ENCODE assay signal across 28 cellular contexts in genomic region chr20:33132858-33133615, GRCh38. TPM values are rescaled to one million over a fixed set of nuclear protein-coding genes. Genes with fewer than 3 reads are reported as not detected.
DNase-seq lines count a peak whose midpoint lies in the region; ATAC-seq, FAIRE-seq and TF ChIP-seq lines count a peak whose summit lies in the region.
"Had no signal": no experiment of that assay in that cellular context is flagged by ENCODE, and none has a peak within 500 bp of the region (broad histone marks: within the 10 kb centered on the region; RNA-seq: fewer than 3 reads in every experiment).

No MANE protein-coding gene starts in this region.

- POLR2A ChIA-PET in HepG2 (lab: Yijun Ruan, JAX) (no interaction called here), Panc1 (lab: Charles Lee) (no interaction called here)

- WGBS in HepG2 (ENCODE audit: low lambda C conversion rate) = 34% methylated on average over 9 of the region's 14 CpGs
- 69% methylated on average over 4 of the region's 14 CpGs for WGBS in right lobe of liver (ENCODE audit: insufficient coverage, low coverage, low lambda C conversion rate, missing lambda C conversion rate)
- WGBS in lower leg skin, 2 donors = 37 to 45% methylated on average over 13 to 14 of the region's 14 CpGs

- H2AFZ ChIP-seq in HepG2 (ENCODE audit: low read length) = no peak overlapping the region

- H3K4me1 ChIP-seq in HepG2 (ENCODE audit: insufficient read depth, low read length) (peaks cover 6% of the 10 kb centered on the region), right lobe of liver (peaks cover 0 to 6% (median 3%) of the 10 kb centered on the region in 4 donors), Panc1 (ENCODE audit: control insufficient read depth, insufficient read depth, low read length) (no peaks in the 10 kb centered on the region)
- H3K4me1 ChIP-seq: BE2C, heart left ventricle had no signal

- CTCF ChIA-PET in HepG2 (lab: Yijun Ruan, JAX; ENCODE audit: low intra/inter-chr PET ratio, low total read pairs) = no interaction called here
- CTCF ChIA-PET in Panc1 (lab: Charles Lee) = no interaction called here
- CTCF ChIA-PET in activated naive CD4-positive, alpha-beta T cell treated with anti-CD3 and anti-CD28 coated beads for 36 hours (lab: Charles Lee) = no interaction called here

- DNase-seq in HepG2 (ENCODE audit: low spot score) (no peak), right lobe of liver (no peak), Panc1 (ENCODE audit: low read depth, low spot score) (no peak), islet precursor cell (peak; percentile 54), lower leg skin (ENCODE audit: low spot score in 2 of 2) (no peak)
- DNase-seq in stimulated activated CD4-positive, alpha-beta T cell treated with anti-CD3 and anti-CD28 coated beads, Interleukin-15, amount 100 ng/mL, for 24 hours = no peak
- no peak for DNase-seq in activated naive CD4-positive, alpha-beta T cell treated with anti-CD3 and anti-CD28 coated beads for 36 hours
- DNase-seq: activated CD4-positive, alpha-beta T cell treated with anti-CD3 and anti-CD28 coated beads, Interleukin-2, amount 50 U/mL, for 4 hours; activated naive CD4-positive, alpha-beta T cell treated with anti-CD3 and anti-CD28 coated beads, Interleukin-2, amount 10 ng/mL, durations not matched to agents 7 days and 5 days; amniotic stem cell; BE2C; effector memory CD4-positive, alpha-beta T cell; erythroblast; GDM1; heart left ventricle; Karpas-422; mammary epithelial cell; NCI-H1436; NCI-H2081 treated with DMSO at 0.1 percent for 48 hours; NCI-H774; SHP77; stimulated activated naive CD8-positive, alpha-beta T cell treated with anti-CD3 and anti-CD28 coated beads, Interleukin-15, amount 100 ng/mL, for 72 hours; tibial artery had no signal

- ATAC-seq in HepG2 (peak; percentile 55), right lobe of liver (no peak), Panc1 (peak; percentile 34; the same call in 1 of the 2 replicates), HG02852 (IDR thresholded peaks at IDR 0.05; ENCODE audit: unreplicated experiment) (no peak)
- ATAC-seq: heart left ventricle; stimulated activated naive CD8-positive, alpha-beta T cell treated with anti-CD3 and anti-CD28 coated beads, Interleukin-15, amount 100 ng/mL, for 72 hours had no signal

- no peak overlapping the region for H3K27ac ChIP-seq in HepG2 (ENCODE audit: extremely low read length, insufficient read depth, low read length)
- no peak overlapping the region for H3K27ac ChIP-seq in right lobe of liver
- no peak overlapping the region for H3K27ac ChIP-seq in Panc1 (ENCODE audit: low read length)
- H3K27ac ChIP-seq: heart left ventricle, tibial artery had no signal

- H3K4me3 ChIP-seq in HepG2 (replicated peaks in 1 of 3; ENCODE audit: insufficient read depth in 1 of 3, low read depth in 2 of 3, low read length in 3 of 3) = no peak overlapping the region
- no peak overlapping the region for H3K4me3 ChIP-seq in right lobe of liver
- H3K4me3 ChIP-seq in Panc1 (ENCODE audit: low read depth in 2 of 2, low read length in 2 of 2) = no peak overlapping the region
- no peak overlapping the region for H3K4me3 ChIP-seq in lower leg skin (ENCODE audit: low read depth, poor library complexity, severe bottlenecking)
- H3K4me3 ChIP-seq: heart left ventricle, tibial artery had no signal

- in situ Hi-C loops in HepG2 (cut with HindIII; ENCODE audit: extremely low pct_ligation_motif_present, low pct_unique_long_range_greater_than_20kb) = no loop called here
- in situ Hi-C loops in Panc1 (cut with HindIII; ENCODE audit: low pct_unique_long_range_greater_than_20kb, low sequenced_read_pairs) = no loop called here

- TF ChIP-seq EP300 in HepG2 (IDR thresholded peaks at IDR 0.05; ENCODE audit: low read depth in 2 of 2, low read length in 2 of 2) (no peak), HepG2 (CRISPR knock-in tag; IDR thresholded peaks at IDR 0.05; ENCODE audit: borderline replicate concordance) (no peak)

- H3K27me3 ChIP-seq in HepG2 (ENCODE audit: control insufficient read depth in 1 of 2, insufficient read depth in 2 of 2, low read length in 2 of 2) = peaks cover 2 to 35% of the 10 kb centered on the region in 2 experiments; a peak in 3 of 5 replicates
- H3K27me3 ChIP-seq in right lobe of liver = no peaks in the 10 kb centered on the region
- H3K27me3 ChIP-seq in Panc1 (ENCODE audit: control insufficient read depth, insufficient read depth, low read length) = no peaks in the 10 kb centered on the region; the same call in 1 of the 2 replicates
- H3K27me3 ChIP-seq: BE2C had no signal

- H3K9ac ChIP-seq in HepG2 (ENCODE audit: insufficient read depth, low read depth, low read length) = no peak overlapping the region

- intact Hi-C loops in HepG2 (cut with micrococcal nuclease; ENCODE audit: unreplicated experiment) = no loop called here
- intact Hi-C loops in right lobe of liver (cut with DNase I) = no loop called here
- intact Hi-C loops in Panc1 (cut with micrococcal nuclease; ENCODE audit: unreplicated experiment) = no loop called here
- intact Hi-C loops in lower leg skin (cut with DNase I; ENCODE audit: low total_unique reads) = no loop called here
- intact Hi-C loops in activated naive CD4-positive, alpha-beta T cell treated with anti-CD3 and anti-CD28 coated beads for 36 hours (cut with micrococcal nuclease) = no loop called here

- H3K27ac Mint-ChIP-seq in activated naive CD4-positive, alpha-beta T cell treated with anti-CD3 and anti-CD28 coated beads for 36 hours = no peak overlapping the region
- H3K27ac Mint-ChIP-seq: activated naive CD4-positive, alpha-beta T cell treated with anti-CD3 and anti-CD28 coated beads, Interleukin-2, amount 10 ng/mL, durations not matched to agents 7 days and 5 days; activated T-helper 1 cell treated with anti-CD3 and anti-CD28 coated beads, Interleukin-12 subunit alpha, Interleukin-12 subunit beta, Interleukin-2, Interleukin-4 antibody, amounts not matched to agents 30 ng/mL and 10 ng/mL and 1 ng/mL, durations not matched to agents 14 hours and 24 hours and 36 hours; stimulated activated naive CD8-positive, alpha-beta T cell treated with anti-CD3 and anti-CD28 coated beads, Interleukin-15, amount 100 ng/mL, for 72 hours had no signal

- H3K36me3 ChIP-seq in HepG2 (replicated peaks in 1 of 2; ENCODE audit: control insufficient read depth in 1 of 2, insufficient read depth in 2 of 2, low read length in 2 of 2) (no peaks in the 10 kb centered on the region), right lobe of liver (no peaks in the 10 kb centered on the region), Panc1 (ENCODE audit: control insufficient read depth, insufficient read depth, low read length) (no peaks in the 10 kb centered on the region)
- H3K36me3 ChIP-seq: BE2C, heart left ventricle, tibial artery had no signal

- no peak overlapping the region; the same call in 1 of the 2 replicates for H3K4me2 ChIP-seq in HepG2 (ENCODE audit: low read depth, low read length)

- H3K9me3 ChIP-seq in HepG2 (ENCODE audit: low read length) (no peaks in the 10 kb centered on the region), right lobe of liver (no peaks in the 10 kb centered on the region), Panc1 (ENCODE audit: control insufficient read depth, insufficient read depth, low read depth, low read length) (no peaks in the 10 kb centered on the region)
- H3K9me3 ChIP-seq: BE2C had no signal

- no peaks in the 10 kb centered on the region for H3K27me3 Mint-ChIP-seq in activated naive CD4-positive, alpha-beta T cell treated with anti-CD3 and anti-CD28 coated beads for 36 hours (ENCODE audit: low read depth)
- H3K27me3 Mint-ChIP-seq: stimulated activated naive CD8-positive, alpha-beta T cell treated with anti-CD3 and anti-CD28 coated beads, Interleukin-15, amount 100 ng/mL, for 72 hours had no signal

- no peaks in the 10 kb centered on the region for H3K36me3 Mint-ChIP-seq in activated naive CD4-positive, alpha-beta T cell treated with anti-CD3 and anti-CD28 coated beads for 36 hours (ENCODE audit: low read depth)
- H3K36me3 Mint-ChIP-seq: activated naive CD4-positive, alpha-beta T cell treated with anti-CD3 and anti-CD28 coated beads, Interleukin-2, amount 10 ng/mL, durations not matched to agents 7 days and 5 days had no signal

- no peak for FAIRE-seq in HepG2 (lab: Jason Lieb, UNC)
- FAIRE-seq: A204.1 had no signal

- no peak for TF ChIP-seq POLR2A in HepG2 (IDR thresholded peaks at IDR 0.05; ENCODE audit: insufficient read depth in 1 of 2, low read depth in 2 of 2, low read length in 2 of 2)
- no peak for TF ChIP-seq POLR2A in right lobe of liver (IDR thresholded peaks at IDR 0.05)
- TF ChIP-seq POLR2A in lower leg skin (IDR thresholded peaks at IDR 0.05) = no peak

- no peaks in the 10 kb centered on the region for H4K20me1 ChIP-seq in HepG2 (ENCODE audit: insufficient read depth, low read length)

- no peaks in the 10 kb centered on the region for H3K9me3 Mint-ChIP-seq in activated naive CD4-positive, alpha-beta T cell treated with anti-CD3 and anti-CD28 coated beads for 36 hours
- H3K9me3 Mint-ChIP-seq: activated naive CD4-positive, alpha-beta T cell treated with anti-CD3 and anti-CD28 coated beads, Interleukin-2, amount 10 ng/mL, durations not matched to agents 7 days and 5 days; activated T-helper 1 cell treated with anti-CD3 and anti-CD28 coated beads, Interleukin-12 subunit alpha, Interleukin-12 subunit beta, Interleukin-2, Interleukin-4 antibody, amounts not matched to agents 30 ng/mL and 10 ng/mL and 1 ng/mL, durations not matched to agents 14 hours and 24 hours and 36 hours; neural crest cell; stimulated activated naive CD8-positive, alpha-beta T cell treated with anti-CD3 and anti-CD28 coated beads, Interleukin-15, amount 100 ng/mL, for 72 hours had no signal

- TF ChIP-seq RAD21 in HepG2 (CRISPR knock-in tag; IDR thresholded peaks at IDR 0.05) = no peak

- BruUV-seq in HepG2 (replicated peaks; lab: Mats Ljungman, UMichigan) (no TSS peak), Panc1 (replicated peaks; lab: Mats Ljungman, UMichigan) (no TSS peak)

- H3K4me3 Mint-ChIP-seq in activated naive CD4-positive, alpha-beta T cell treated with anti-CD3 and anti-CD28 coated beads for 36 hours = no peak overlapping the region
- H3K4me3 Mint-ChIP-seq: activated naive CD4-positive, alpha-beta T cell treated with anti-CD3 and anti-CD28 coated beads, Interleukin-2, amount 10 ng/mL, durations not matched to agents 7 days and 5 days; activated T-helper 1 cell treated with anti-CD3 and anti-CD28 coated beads, Interleukin-12 subunit alpha, Interleukin-12 subunit beta, Interleukin-2, Interleukin-4 antibody, amounts not matched to agents 30 ng/mL and 10 ng/mL and 1 ng/mL, durations not matched to agents 14 hours and 24 hours and 36 hours; neural crest cell; stimulated activated naive CD8-positive, alpha-beta T cell treated with anti-CD3 and anti-CD28 coated beads, Interleukin-15, amount 100 ng/mL, for 72 hours had no signal

- TF ChIP-seq CTCF in HepG2 (CRISPR knock-in tag; IDR thresholded peaks at IDR 0.05) (no peak), right lobe of liver (IDR thresholded peaks at IDR 0.05) (no peak), Panc1 (IDR thresholded peaks at IDR 0.05) (no peak), lower leg skin (IDR thresholded peaks at IDR 0.05) (no peak)

- H3K79me2 ChIP-seq in HepG2 (ENCODE audit: insufficient read depth, low read length) = no peaks in the 10 kb centered on the region

- H3K4me1 Mint-ChIP-seq in activated naive CD4-positive, alpha-beta T cell treated with anti-CD3 and anti-CD28 coated beads for 36 hours (ENCODE audit: low read depth) = no peaks in the 10 kb centered on the region
- H3K4me1 Mint-ChIP-seq: activated naive CD4-positive, alpha-beta T cell treated with anti-CD3 and anti-CD28 coated beads, Interleukin-2, amount 10 ng/mL, durations not matched to agents 7 days and 5 days; stimulated activated naive CD8-positive, alpha-beta T cell treated with anti-CD3 and anti-CD28 coated beads, Interleukin-15, amount 100 ng/mL, for 72 hours had no signal

RNA-seq across cellular contexts. Expression of gene BPIFA2, which starts 34.9 kb away (rescaled TPM):
- total RNA-seq in HepG2 (2016; rRNA removed; fragmentation: Illumina TruSeq; extraction: Trizol) = not detected in 2 replicates
- not detected in 2 replicates for total RNA-seq in HepG2 (2016; cell fraction: cytosol; rRNA removed; fragmentation: Illumina TruSeq; extraction: Trizol; ENCODE audit: low read depth)
- not detected in 2 replicates for total RNA-seq in HepG2 (2016; cell fraction: insoluble cytoplasmic fraction; rRNA removed; fragmentation: Illumina TruSeq; extraction: Trizol)
- total RNA-seq in HepG2 (2016; cell fraction: membrane; rRNA removed; fragmentation: Illumina TruSeq; extraction: Trizol) = not detected in 2 replicates
- not detected in 2 replicates for total RNA-seq in HepG2 (2016; cell fraction: nucleus; rRNA removed; fragmentation: Illumina TruSeq; extraction: Trizol)
- not detected in 2 replicates for polyA plus RNA-seq in HepG2 (2011; rRNA removed)
- not detected in 2 replicates for polyA plus RNA-seq in HepG2 (2011; cell fraction: cytosol; rRNA removed)
- not detected in 2 replicates for polyA plus RNA-seq in HepG2 (2011; cell fraction: nucleus; rRNA removed)
- polyA plus RNA-seq in HepG2 (2012) = not detected in 2 replicates
- not detected in 2 replicates for polyA plus RNA-seq in HepG2 (2016; cell fraction: cytosol; fragmentation: Illumina TruSeq; extraction: Trizol; ENCODE audit: low read depth)
- polyA plus RNA-seq in HepG2 (2016; cell fraction: insoluble cytoplasmic fraction; fragmentation: Illumina TruSeq; extraction: Trizol; ENCODE audit: low read depth) = not detected in 2 replicates
- not detected in 2 replicates for polyA plus RNA-seq in HepG2 (2016; cell fraction: membrane; fragmentation: Illumina TruSeq; extraction: Trizol; ENCODE audit: low read depth)
- not detected in 2 replicates for polyA plus RNA-seq in HepG2 (2016; cell fraction: nucleus; fragmentation: Illumina TruSeq; extraction: Trizol; ENCODE audit: insufficient read depth, low read depth)
- not detected in 2 replicates for polyA minus RNA-seq in HepG2 (2011; rRNA and poly(A)+ RNA removed; ENCODE audit: low replicate concordance)
- not detected in 2 replicates for polyA minus RNA-seq in HepG2 (2011; cell fraction: cytosol; rRNA and poly(A)+ RNA removed)
- polyA minus RNA-seq in HepG2 (2011; cell fraction: nucleus; rRNA and poly(A)+ RNA removed) = not detected in 2 replicates
- not detected for total RNA-seq in right lobe of liver
- total RNA-seq in Panc1 (2021; ENCODE audit: unreplicated experiment) = not detected
- not detected for polyA plus RNA-seq in Panc1 (2012; ENCODE audit: insufficient read length)
- total RNA-seq in lower leg skin = not detected
- not detected for total RNA-seq in activated naive CD4-positive, alpha-beta T cell treated with anti-CD3 and anti-CD28 coated beads for 36 hours
- total RNA-seq: activated T-helper 1 cell treated with anti-CD3 and anti-CD28 coated beads, Interleukin-12 subunit alpha, Interleukin-12 subunit beta, Interleukin-2, Interleukin-4 antibody, amounts not matched to agents 30 ng/mL and 10 ng/mL and 1 ng/mL, durations not matched to agents 14 hours and 24 hours and 36 hours; heart left ventricle; mammary epithelial cell; neural crest cell; posterior vena cava had no signal
- polyA plus RNA-seq: heart left ventricle, mammary epithelial cell had no signal

RNA-seq across cellular contexts. Expression of gene BPIFB4, which starts 53.6 kb away (rescaled TPM):
- not detected in 2 replicates for total RNA-seq in HepG2 (2016; rRNA removed; fragmentation: Illumina TruSeq; extraction: Trizol)
- total RNA-seq in HepG2 (2016; cell fraction: cytosol; rRNA removed; fragmentation: Illumina TruSeq; extraction: Trizol; ENCODE audit: low read depth) = not detected in 2 replicates
- not detected in 2 replicates for total RNA-seq in HepG2 (2016; cell fraction: insoluble cytoplasmic fraction; rRNA removed; fragmentation: Illumina TruSeq; extraction: Trizol)
- not detected in 2 replicates for total RNA-seq in HepG2 (2016; cell fraction: membrane; rRNA removed; fragmentation: Illumina TruSeq; extraction: Trizol)
- total RNA-seq in HepG2 (2016; cell fraction: nucleus; rRNA removed; fragmentation: Illumina TruSeq; extraction: Trizol) = not detected in 2 replicates
- 0.09 and 0.13 TPM in 2 replicates for polyA plus RNA-seq in HepG2 (2011; rRNA removed)
- 0.06 and 0.07 TPM in 2 replicates for polyA plus RNA-seq in HepG2 (2011; cell fraction: cytosol; rRNA removed)
- 0.32 and 0.36 TPM in 2 replicates for polyA plus RNA-seq in HepG2 (2011; cell fraction: nucleus; rRNA removed)
- polyA plus RNA-seq in HepG2 (2012) = not detected in 2 replicates
- not detected in 2 replicates for polyA plus RNA-seq in HepG2 (2016; cell fraction: cytosol; fragmentation: Illumina TruSeq; extraction: Trizol; ENCODE audit: low read depth)
- polyA plus RNA-seq in HepG2 (2016; cell fraction: insoluble cytoplasmic fraction; fragmentation: Illumina TruSeq; extraction: Trizol; ENCODE audit: low read depth) = not detected in 2 replicates
- not detected in 2 replicates for polyA plus RNA-seq in HepG2 (2016; cell fraction: membrane; fragmentation: Illumina TruSeq; extraction: Trizol; ENCODE audit: low read depth)
- not detected in 2 replicates for polyA plus RNA-seq in HepG2 (2016; cell fraction: nucleus; fragmentation: Illumina TruSeq; extraction: Trizol; ENCODE audit: insufficient read depth, low read depth)
- not detected in 2 replicates for polyA minus RNA-seq in HepG2 (2011; rRNA and poly(A)+ RNA removed; ENCODE audit: low replicate concordance)
- polyA minus RNA-seq in HepG2 (2011; cell fraction: cytosol; rRNA and poly(A)+ RNA removed) = not detected in 2 replicates
- not detected in 2 replicates for polyA minus RNA-seq in HepG2 (2011; cell fraction: nucleus; rRNA and poly(A)+ RNA removed)
- total RNA-seq in right lobe of liver = not detected
- total RNA-seq in Panc1 (2021; ENCODE audit: unreplicated experiment) = not detected
- not detected for polyA plus RNA-seq in Panc1 (2012; ENCODE audit: insufficient read length)
- total RNA-seq in lower leg skin = not detected
- total RNA-seq in activated naive CD4-positive, alpha-beta T cell treated with anti-CD3 and anti-CD28 coated beads for 36 hours = not detected
- total RNA-seq: activated T-helper 1 cell treated with anti-CD3 and anti-CD28 coated beads, Interleukin-12 subunit alpha, Interleukin-12 subunit beta, Interleukin-2, Interleukin-4 antibody, amounts not matched to agents 30 ng/mL and 10 ng/mL and 1 ng/mL, durations not matched to agents 14 hours and 24 hours and 36 hours; heart left ventricle; mammary epithelial cell; neural crest cell; posterior vena cava had no signal
- polyA plus RNA-seq: heart left ventricle, mammary epithelial cell had no signal

Comparison
In these comparisons a context has a peak if more than half of its experiments do, and no peak if none do; other contexts are left out.
1. ATAC-seq: peak in HepG2 (single experiment) and Panc1 (single experiment); none in right lobe of liver (0 of 4) and HG02852 (single experiment).